In genomic region chr10:119595715-119596515, GRCh38 we compare ENCODE assay signal across 8 cellular contexts. TPM values are rescaled to one million over a fixed set of nuclear protein-coding genes. Genes with fewer than 3 reads are reported as not detected.
A peak's percentile ranks its signal among the peaks of the same experiment; 100 is the strongest.
DNase-seq lines count a peak whose midpoint lies in the region; ATAC-seq and TF ChIP-seq lines count a peak whose summit lies in the region.

No MANE protein-coding gene starts in this region.

- peak; percentile 23 for DNase-seq in G401 (ENCODE audit: low spot score)
- no peak for DNase-seq in PC-3
- peak; percentile 88 for DNase-seq in activated effector memory CD4-positive, alpha-beta T cell treated with anti-CD3 and anti-CD28 coated beads, Interleukin-2, amount 50 U/mL, for 16 hours
- peak in 1 of 2 donors; percentile 11 for DNase-seq in foreskin keratinocyte
- peak; percentile 46 for DNase-seq in omental fat pad (ENCODE audit: low spot score)
- DNase-seq in thoracic aorta (ENCODE audit: low spot score): no peak

- CTCF ChIA-PET in PC-3 (lab: Charles Lee): no interaction called here

- POLR2A ChIA-PET in PC-3 (lab: Charles Lee; ENCODE audit: unreplicated experiment): interaction anchor here (1.0 kb wide), 1 partner anchor 130 kb away, joined by 3 read pairs; the partner anchor contains the start of gene INPP5F

- peak overlapping the region; percentile 99 for H3K9ac ChIP-seq in PC-3 (ENCODE audit: low read length)

- TF ChIP-seq CTCF in PC-3 (conservative IDR thresholded peaks at IDR 0.05; ENCODE audit: low read depth, low read length): no peak
- no peak for TF ChIP-seq CTCF in foreskin keratinocyte (conservative IDR thresholded peaks at IDR 0.05)
- TF ChIP-seq CTCF in omental fat pad (IDR thresholded peaks at IDR 0.05): no peak
- TF ChIP-seq CTCF in thoracic aorta (IDR thresholded peaks at IDR 0.05): no peak

- peak; percentile 7 for ATAC-seq in HG02571 (IDR thresholded peaks at IDR 0.05; ENCODE audit: unreplicated experiment)
- peak; percentile 14 for ATAC-seq in PC-3
- peak; percentile 3 for ATAC-seq in foreskin keratinocyte
- ATAC-seq in omental fat pad (ENCODE audit: low FRiP score): peak; percentile 45
- no peak for ATAC-seq in thoracic aorta (ENCODE audit: insufficient number of reproducible peaks, low FRiP score, low read depth)
- no peak for ATAC-seq in GM18858 (IDR thresholded peaks at IDR 0.05; ENCODE audit: unreplicated experiment)

- no peaks in the 10 kb centered on the region for H3K9me2 ChIP-seq in PC-3 (replicated peaks; ENCODE audit: low read length)

- peak overlapping the region; percentile 99 for H3K4me3 ChIP-seq in PC-3 (ENCODE audit: low read length)
- H3K4me3 ChIP-seq in thoracic aorta: peak overlapping the region; percentile 92

- H3K27ac ChIP-seq in PC-3 (ENCODE audit: low read length) (peak overlapping the region; percentile 99), foreskin keratinocyte (peak overlapping the region; percentile 33), thoracic aorta (peak overlapping the region; percentile 98)

- peaks cover 38% of the 10 kb centered on the region for H3K4me1 ChIP-seq in PC-3 (ENCODE audit: insufficient read depth, low read length)
- H3K4me1 ChIP-seq in foreskin keratinocyte: peaks cover 25% of the 10 kb centered on the region
- H3K4me1 ChIP-seq in thoracic aorta (ENCODE audit: control insufficient read depth in 1 of 2, low read depth in 2 of 2): peaks cover 23 to 43% of the 10 kb centered on the region in 2 donors

- H3K9me3 ChIP-seq in PC-3 (ENCODE audit: low read length): no peaks in the 10 kb centered on the region
- H3K9me3 ChIP-seq in thoracic aorta: no peaks in the 10 kb centered on the region

- no TSS peak for BruUV-seq in PC-3 (replicated peaks; lab: Mats Ljungman, UMichigan)

- intact Hi-C loops in PC-3 (cut with micrococcal nuclease): loop anchor here (2.0 to 5.0 kb wide), 2 partner anchors 59 to 131 kb away; partner anchors contain the start of gene INPP5F

- in situ Hi-C loops in G401 (cut with HindIII; ENCODE audit: low sequenced_read_pairs): no loop called here

- H3K27me3 ChIP-seq in PC-3 (ENCODE audit: low read length) (no peaks in the 10 kb centered on the region), foreskin keratinocyte (no peaks in the 10 kb centered on the region), thoracic aorta (replicated peaks; ENCODE audit: insufficient read depth) (no peaks in the 10 kb centered on the region)

- no peaks in the 10 kb centered on the region for H3F3A ChIP-seq in PC-3 (ENCODE audit: low read length, unreplicated experiment)

- H3K79me2 ChIP-seq in PC-3 (ENCODE audit: low read length): peaks cover 65% of the 10 kb centered on the region

- H3K4me2 ChIP-seq in PC-3 (ENCODE audit: low read length): peak overlapping the region; percentile 98

- 0 out of 2 replicates have a peak, but pooled peaks cover 8% of the 10 kb centered on the region for H3K36me3 ChIP-seq in PC-3 (ENCODE audit: low read depth, low read length)
- no peaks in the 10 kb centered on the region for H3K36me3 ChIP-seq in thoracic aorta

- H2AFZ ChIP-seq in PC-3 (ENCODE audit: low read length): 0 out of 2 replicates have a peak overlapping the region, but pooled peaks have one; percentile 45

- peaks cover 40% of the 10 kb centered on the region for H4K20me1 ChIP-seq in PC-3 (ENCODE audit: low read length)

RNA-seq across cellular contexts. Expression of gene TIAL1, which starts 0.8 kb away (rescaled TPM):
- 27.5 and 61.6 TPM in 2 replicates for total RNA-seq in G401 (2014; rRNA removed; shearing (Covaris generic))
- total RNA-seq in PC-3 (2014; rRNA removed) (42.8 and 46.6 TPM in 2 replicates), foreskin keratinocyte (107 and 116 TPM in 2 replicates), omental fat pad (10 to 100 TPM; 62.0 to 90.8 (median 65.9) TPM), thoracic aorta (10 to 100 TPM; 72.4 to 79.5 TPM)
- 80.4 and 95.3 TPM in 2 replicates for polyA plus RNA-seq in foreskin keratinocyte

RNA-seq across cellular contexts. Expression of gene RGS10, which starts 53.4 kb away (rescaled TPM):
- total RNA-seq in G401 (2014; rRNA removed; shearing (Covaris generic)): 67.1 and 80.5 TPM in 2 replicates
- total RNA-seq in PC-3 (2014; rRNA removed) (22.0 and 27.6 TPM in 2 replicates), foreskin keratinocyte (85.7 and 86.5 TPM in 2 replicates), omental fat pad (10 to 100 TPM; 12.3 to 40.2 (median 18.7) TPM), thoracic aorta (10 to 100 TPM; 33.2 to 37.1 TPM)
- polyA plus RNA-seq in foreskin keratinocyte: 124 and 127 TPM in 2 replicates

RNA-seq across cellular contexts. Expression of gene BAG3, which starts 55.3 kb away (rescaled TPM):
- total RNA-seq in G401 (2014; rRNA removed; shearing (Covaris generic)): 8.5 and 14.6 TPM in 2 replicates
- total RNA-seq in PC-3 (2014; rRNA removed) (47.1 and 47.6 TPM in 2 replicates), foreskin keratinocyte (60.7 and 65.4 TPM in 2 replicates), omental fat pad (10 to 100 TPM; 16.1 to 98.0 (median 58.8) TPM), thoracic aorta (10 to 100 TPM; 48.9 to 87.6 TPM)
- 73.6 and 74.2 TPM in 2 replicates for polyA plus RNA-seq in foreskin keratinocyte

Comparison
In these comparisons a context has a peak if more than half of its experiments do, and no peak if none do; other contexts are left out.
1. DNase-seq: peak in G401 (single experiment), activated effector memory CD4-positive, alpha-beta T cell treated with anti-CD3 and anti-CD28 coated beads, Interleukin-2, amount 50 U/mL, for 16 hours (single experiment) and omental fat pad (single experiment); none in PC-3 (single experiment) and thoracic aorta (single experiment).
2. ATAC-seq: peak in HG02571 (single experiment), PC-3 (single experiment), foreskin keratinocyte (single experiment) and omental fat pad (single experiment); none in thoracic aorta (single experiment) and GM18858 (single experiment).
3. H3K27ac ChIP-seq: peak in every context shown above with its lines; median percentile 99 in PC-3; 98 in thoracic aorta; 33 in foreskin keratinocyte.